26 cellular contexts compared by ENCODE assay signal in genomic region chr10:76649271-76649670, GRCh38.
"Had no signal": no experiment of that assay in that cellular context is flagged by ENCODE, and none has a peak within 500 bp of the region (broad histone marks: within the 10 kb centered on the region; RNA-seq: fewer than 3 reads in every experiment).

No MANE protein-coding gene starts in this region.

- H3K4me3 Mint-ChIP-seq: activated naive CD8-positive, alpha-beta T cell; activated T-cell treated with anti-CD3 and anti-CD28 coated beads, Interleukin-2, amount 50 U/mL, for 4 hours; effector memory CD8-positive, alpha-beta T cell; naive thymus-derived CD8-positive, alpha-beta T cell; stimulated activated effector memory CD8-positive, alpha-beta T cell treated with anti-CD3 and anti-CD28 coated beads, Interleukin-12 subunit alpha, Interleukin-12 subunit beta, amount 100 ng/mL, for 72 hours; stimulated activated naive CD8-positive, alpha-beta T cell treated with anti-CD3 and anti-CD28 coated beads, Interleukin-15, amount 100 ng/mL, for 72 hours; T-cell had no signal

- H3K27me3 ChIP-seq: adrenal gland, colonic mucosa, esophagus squamous epithelium, gastroesophageal sphincter, pancreas, upper lobe of left lung had no signal

- H3K9me3 Mint-ChIP-seq: activated T-helper 2 cell treated with anti-CD3 and anti-CD28 coated beads, Interferon-gamma antibody, Interleukin-2, Interleukin-4, amounts not matched to agents 10 μg/mL and 5 μg/mL and 100 μg/mL, durations not matched to agents 14 hours and 24 hours and 36 hours had no signal

- H3K27ac ChIP-seq: adrenal gland, colonic mucosa, dorsolateral prefrontal cortex, esophagus squamous epithelium, gastroesophageal sphincter, lower lobe of right lung, pancreas, psoas muscle, upper lobe of left lung had no signal

- H3K36me3 ChIP-seq: adrenal gland, colonic mucosa, esophagus squamous epithelium, gastroesophageal sphincter, lower lobe of right lung, pancreas, upper lobe of left lung had no signal

- H3K9me3 ChIP-seq: adrenal gland, colonic mucosa, esophagus squamous epithelium, gastroesophageal sphincter, lower lobe of right lung, pancreas, psoas muscle, upper lobe of left lung had no signal

- H3K4me3 ChIP-seq: adrenal gland, colonic mucosa, dorsolateral prefrontal cortex, esophagus squamous epithelium, gastroesophageal sphincter, lower lobe of right lung, pancreas, psoas muscle, upper lobe of left lung had no signal

- H3K4me1 Mint-ChIP-seq: naive thymus-derived CD8-positive, alpha-beta T cell; stimulated activated effector memory CD8-positive, alpha-beta T cell treated with anti-CD3 and anti-CD28 coated beads, Interleukin-12 subunit alpha, Interleukin-12 subunit beta, amount 100 ng/mL, for 72 hours; stimulated activated naive CD8-positive, alpha-beta T cell treated with anti-CD3 and anti-CD28 coated beads, Interleukin-15, amount 100 ng/mL, for 72 hours; T-cell had no signal

- H3K27me3 Mint-ChIP-seq: activated naive CD8-positive, alpha-beta T cell; effector memory CD8-positive, alpha-beta T cell; stimulated activated naive CD8-positive, alpha-beta T cell treated with anti-CD3 and anti-CD28 coated beads, Interleukin-15, amount 100 ng/mL, for 72 hours; T-cell had no signal

- H3K36me3 Mint-ChIP-seq: activated naive CD8-positive, alpha-beta T cell; naive thymus-derived CD8-positive, alpha-beta T cell; stimulated activated effector memory CD8-positive, alpha-beta T cell treated with anti-CD3 and anti-CD28 coated beads, Interleukin-12 subunit alpha, Interleukin-12 subunit beta, amount 100 ng/mL, for 72 hours; T-cell had no signal

- H3K4me1 ChIP-seq: adrenal gland, colonic mucosa, lower lobe of right lung, pancreas, psoas muscle, upper lobe of left lung had no signal

- H3K27ac Mint-ChIP-seq: activated naive CD8-positive, alpha-beta T cell; activated T-helper 2 cell treated with anti-CD3 and anti-CD28 coated beads, Interferon-gamma antibody, Interleukin-2, Interleukin-4, amounts not matched to agents 10 μg/mL and 5 μg/mL and 100 μg/mL, durations not matched to agents 14 hours and 24 hours and 36 hours; effector memory CD8-positive, alpha-beta T cell; naive thymus-derived CD8-positive, alpha-beta T cell; stimulated activated effector memory CD8-positive, alpha-beta T cell treated with anti-CD3 and anti-CD28 coated beads, Interleukin-12 subunit alpha, Interleukin-12 subunit beta, amount 100 ng/mL, for 72 hours; stimulated activated naive CD8-positive, alpha-beta T cell treated with anti-CD3 and anti-CD28 coated beads, Interleukin-15, amount 100 ng/mL, for 72 hours; T-cell had no signal

- DNase-seq: activated CD4-positive, alpha-beta T cell treated with anti-CD3 and anti-CD28 coated beads for 4 hours; activated CD4-positive, alpha-beta T cell treated with anti-CD3 and anti-CD28 coated beads, Interleukin-2, amount 50 U/mL, for 48 hours; activated CD4-positive, CD25-positive, alpha-beta regulatory T cell; activated CD8-positive, alpha-beta memory T cell treated with anti-CD3 and anti-CD28 coated beads, Interleukin-2, amount 50 U/mL, for 48 hours; activated naive CD4-positive, alpha-beta T cell; activated T-cell treated with anti-CD3 and anti-CD28 coated beads, Interleukin-2, amount 50 U/mL, for 4 hours; adrenal gland; dorsolateral prefrontal cortex; effector memory CD8-positive, alpha-beta T cell; esophagus squamous epithelium; head of caudate nucleus; kidney; lower lobe of right lung; naive thymus-derived CD8-positive, alpha-beta T cell; psoas muscle; right cardiac atrium; stimulated activated CD4-positive, alpha-beta T cell treated with anti-CD3 and anti-CD28 coated beads, Interleukin-2, amount 100 ng/mL, for 24 hours; stimulated activated naive CD8-positive, alpha-beta T cell treated with anti-CD3 and anti-CD28 coated beads, Interleukin-15, amount 100 ng/mL, for 72 hours; T-cell; upper lobe of left lung had no signal

- ATAC-seq: activated T-cell treated with anti-CD3 and anti-CD28 coated beads, Interleukin-2, amount 50 U/mL, for 4 hours; effector memory CD8-positive, alpha-beta T cell; gastroesophageal sphincter; lower lobe of right lung; naive thymus-derived CD8-positive, alpha-beta T cell; stimulated activated effector memory CD8-positive, alpha-beta T cell treated with anti-CD3 and anti-CD28 coated beads, Interleukin-12 subunit alpha, Interleukin-12 subunit beta, amount 100 ng/mL, for 72 hours; stimulated activated naive CD8-positive, alpha-beta T cell treated with anti-CD3 and anti-CD28 coated beads, Interleukin-15, amount 100 ng/mL, for 72 hours; T-cell had no signal
